Comparison of ENCODE assay signal across 19 cellular contexts in genomic region chrX:40792433-40792832, GRCh38. TPM values are rescaled to one million over a fixed set of nuclear protein-coding genes. Genes with fewer than 3 reads are reported as not detected.
DNase-seq lines count a peak whose midpoint lies in the region; ATAC-seq, FAIRE-seq and TF ChIP-seq lines count a peak whose summit lies in the region.
"Had no signal": no experiment of that assay in that cellular context is flagged by ENCODE, and none has a peak within 500 bp of the region (broad histone marks: within the 10 kb centered on the region; RNA-seq: fewer than 3 reads in every experiment).

No MANE protein-coding gene starts in this region.

- BruUV-seq in GM12878 (replicated peaks; lab: Mats Ljungman, UMichigan): no TSS peak

- in situ Hi-C loops in GM12878 (cut with MboI): loop anchor here (5.0 kb wide), 1 partner anchor 135 kb away; no protein-coding TSS in a partner anchor

- FAIRE-seq in GM12891 (lab: Jason Lieb, UNC) (no peak), GM12878 (lab: Jason Lieb, UNC) (no peak)
- FAIRE-seq: A204.1, D721Med, G401.6 had no signal

- no peak overlapping the region for H3K27ac ChIP-seq in GM12878 (ENCODE audit: control insufficient read depth, insufficient read depth)
- H3K27ac ChIP-seq: BLaER1 had no signal

- no peak for TF ChIP-seq RAD21 in GM12878 (IDR thresholded peaks at IDR 0.05; ENCODE audit: insufficient read depth, low read depth, low read length)

- RAD21 ChIA-PET in GM12878 (lab: Charles Lee; ENCODE audit: unreplicated experiment): interaction anchor here (1.7 to 3.5 kb wide), 2 partner anchors 141 to 323 kb away, joined by 8 to 19 read pairs; no protein-coding TSS in a partner anchor

- no peak overlapping the region for H3K4me2 ChIP-seq in GM12878 (ENCODE audit: control insufficient read depth, insufficient read depth)
- H3K4me2 ChIP-seq: BLaER1 had no signal

- no peak overlapping the region for H2AFZ ChIP-seq in GM12878 (ENCODE audit: control insufficient read depth, low read depth, low read length)

- no peaks in the 10 kb centered on the region for H3K79me2 ChIP-seq in GM12878 (ENCODE audit: control insufficient read depth, insufficient read depth, low read length)

- H3K9ac ChIP-seq in GM12878 (ENCODE audit: control insufficient read depth, insufficient read depth, low read length): no peak overlapping the region
- H3K9ac ChIP-seq: BLaER1 had no signal

- TF ChIP-seq POLR2A in GM12891 (IDR thresholded peaks at IDR 0.05; ENCODE audit: low read depth, low read length): no peak
- TF ChIP-seq POLR2A in GM12878 (IDR thresholded peaks at IDR 0.05; ENCODE audit: low read depth, low read length): no peak

- CTCF ChIA-PET in GM12878 (lab: Yijun Ruan, JAX): interaction anchor here (0.6 to 5.0 kb wide), 5 partner anchors 89 to 323 kb away, joined by 3 to 130 read pairs (median 23); no protein-coding TSS in a partner anchor

- DNase-seq in GM12891 (ENCODE audit: insufficient read length, low spot score) (no peak), GM12878 (ENCODE audit: low read depth, low spot score) (no peak), NCI-H774 (lab: John Stamatoyannopoulos, UW) (no peak), head of caudate nucleus (no peak)
- DNase-seq: 8988T; ACHN; BE2C; C1 segment of cervical spinal cord; Caco-2; Calu3; CD4-positive, alpha-beta T cell; CD8-positive, alpha-beta T cell; DMS79 treated with DMSO at 0.1 percent for 48 hours; GF-D8 had no signal

- POLR2A ChIA-PET in GM12878 (lab: Charles Lee): no interaction called here

- intact Hi-C loops in GM12878 (cut with micrococcal nuclease; ENCODE audit: unreplicated experiment): loop anchor here (5.0 kb wide), 3 partner anchors 60 to 320 kb away; no protein-coding TSS in a partner anchor
- intact Hi-C loops in head of caudate nucleus (cut with DNase I): loop anchor here (5.0 kb wide), 1 partner anchor 140 kb away; no protein-coding TSS in a partner anchor

- no peaks in the 10 kb centered on the region for H3K27me3 ChIP-seq in GM12878 (replicated peaks in 1 of 2; ENCODE audit: control insufficient read depth in 2 of 2, insufficient read depth in 2 of 2, low read length in 1 of 2)
- H3K27me3 ChIP-seq: BE2C had no signal

- peaks cover 2% of the 10 kb centered on the region; the same call in 2 of the 3 replicates for H3K9me3 ChIP-seq in GM12878 (replicated peaks; ENCODE audit: control insufficient read depth, insufficient read depth, low read length)
- H3K9me3 ChIP-seq: BE2C, Caco-2 had no signal

- SMC1A ChIA-PET in GM12878 (lab: Charles Lee; ENCODE audit: uncharacterized antibody, unreplicated experiment): interaction anchor here (4.6 to 6.4 kb wide), 3 partner anchors 140 to 323 kb away, joined by 43 to 108 read pairs (median 48); no protein-coding TSS in a partner anchor

- H3K4me1 ChIP-seq in GM12878 (ENCODE audit: control insufficient read depth, insufficient read depth, low read length): no peaks in the 10 kb centered on the region
- H3K4me1 ChIP-seq: Caco-2 had no signal

- no peaks in the 10 kb centered on the region for H4K20me1 ChIP-seq in GM12878 (ENCODE audit: control insufficient read depth, insufficient read depth)
- H4K20me1 ChIP-seq: BLaER1 had no signal

- ATAC-seq in GM12878 (peak; percentile 22; the same call in 2 of the 3 replicates), SK-N-SH treated with all-trans-retinoic acid at 6 μM for 48 hours (no peak)
- ATAC-seq: CD8-positive, alpha-beta T cell had no signal

- H3K4me3 ChIP-seq in GM12878: no peak overlapping the region
- H3K4me3 ChIP-seq: BLaER1 had no signal

- TF ChIP-seq CTCF in GM12878 (IDR thresholded peaks at IDR 0.05 in 2 of 3, conservative IDR thresholded peaks at IDR 0.05 in 1 of 3; ENCODE audit: control insufficient read depth in 2 of 3, extremely low read depth in 1 of 3, insufficient read depth in 1 of 3, low read depth in 3 of 3, low read length in 3 of 3): no peak

- TF ChIP-seq EP300 in GM12878 (IDR thresholded peaks at IDR 0.05; ENCODE audit: borderline replicate concordance in 1 of 2, control insufficient read depth in 1 of 2, low read depth in 2 of 2, low read length in 2 of 2): no peak

- no peaks in the 10 kb centered on the region for H3K36me3 ChIP-seq in GM12878 (ENCODE audit: control insufficient read depth in 2 of 2, insufficient read depth in 2 of 2, low read length in 1 of 2)
- H3K36me3 ChIP-seq: BE2C, BLaER1 had no signal

- WGBS in GM12878 (ENCODE audit: insufficient coverage, insufficient replicate concordance, low lambda C conversion rate, missing lambda C conversion rate): 9% methylated on average over 1 of the region's 1 CpG

TF ChIP-seq in GM12891, 5 proteins besides CTCF, POLR2A, EP300 and RAD21:
- TF ChIP-seq SPI1 (IDR thresholded peaks at IDR 0.05; ENCODE audit: low read depth, low read length) (peak; percentile 12; the same call in 1 of the 2 replicates), PAX5 (IDR thresholded peaks at IDR 0.05; ENCODE audit: insufficient read depth, low read length, severe bottlenecking) (no peak)
TF ChIP-seq in GM12891: peak in this region for 1.

TF ChIP-seq in GM12878, 131 proteins besides CTCF, POLR2A, EP300 and RAD21:
- 0 out of 2 replicates have a peak, but pooled peaks have one; percentile 16 for TF ChIP-seq NR2F1 (conservative IDR thresholded peaks at IDR 0.05)
- peak; percentile 54; the same call in 1 of the 2 replicates for TF ChIP-seq SPI1 (IDR thresholded peaks at IDR 0.05; ENCODE audit: borderline replicate concordance, insufficient read depth, low read depth, low read length)
- no peak for TF ChIP-seq ATF2 (IDR thresholded peaks at IDR 0.05; ENCODE audit: low read length)
- no peak for TF ChIP-seq TCF3 (IDR thresholded peaks at IDR 0.05; ENCODE audit: borderline replicate concordance, insufficient read depth, low read depth, low read length)

TF ChIP-seq in SK-N-SH treated with all-trans-retinoic acid at 6 μM for 48 hours, 23 proteins besides CTCF, POLR2A, EP300 and RAD21 (continues in another document):
- TF ChIP-seq TSHZ2 (CRISPR knock-in tag; IDR thresholded peaks at IDR 0.05) (no peak), ZNF70 (CRISPR knock-in tag; IDR thresholded peaks at IDR 0.05) (no peak), ESRRG (CRISPR knock-in tag; IDR thresholded peaks at IDR 0.05) (no peak), RARB (CRISPR knock-in tag; IDR thresholded peaks at IDR 0.05) (no peak), TCF4 (CRISPR knock-in tag; IDR thresholded peaks at IDR 0.05; ENCODE audit: borderline replicate concordance) (no peak), CSDC2 (CRISPR knock-in tag; IDR thresholded peaks at IDR 0.05) (no peak), ZC3H10 (CRISPR knock-in tag; IDR thresholded peaks at IDR 0.05) (no peak), ISL1 (CRISPR knock-in tag; IDR thresholded peaks at IDR 0.05) (no peak)

RNA-seq across cellular contexts. Expression of gene MED14, which starts 57.1 kb away (rescaled TPM):
- 14.6 TPM for polyA plus RNA-seq in GM12891 (2012; ENCODE audit: low read depth, missing spikeins)
- total RNA-seq in GM12878 (2013; cell fraction: nucleolus; rRNA removed): 223 and 232 TPM in 2 replicates
- 30.7 and 31.7 TPM in 2 replicates for total RNA-seq in GM12878 (2014; rRNA removed)
- 26.1 and 29.8 TPM in 2 replicates for total RNA-seq in GM12878 (2014; rRNA removed; fragmentation: Illumina TruSeq; extraction: Trizol)
- total RNA-seq in GM12878 (2021): 43.9 and 46.6 TPM in 2 replicates
- 16.1 TPM for polyA plus RNA-seq in GM12878 (2011; ENCODE audit: low read depth)
- polyA plus RNA-seq in GM12878 (2011; rRNA removed): 71.7 and 99.4 TPM in 2 replicates
- polyA plus RNA-seq in GM12878 (2011; cell fraction: cytosol; rRNA removed): 74.3 and 85.2 TPM in 2 replicates
- 144 and 145 TPM in 2 replicates for polyA plus RNA-seq in GM12878 (2011; cell fraction: nucleus; rRNA removed)
- polyA plus RNA-seq in GM12878 (2012): 16.5 and 19.0 TPM in 2 replicates
- polyA plus RNA-seq in GM12878 (2014; fragmentation: Illumina TruSeq; extraction: Trizol): 47.4 and 48.4 TPM in 2 replicates
- polyA plus RNA-seq in GM12878 (2014; fragmentation: Nextera tagmentation; extraction: Ambion mirVana): 10 to 100 TPM in 1 of 2 experiments, 1 to 10 TPM in 1; 8.8 to 17.0 TPM
- 33.5 and 34.8 TPM in 2 replicates for polyA plus RNA-seq in GM12878 (2014; rRNA removed)
- 10 to 100 TPM; 22.5 to 27.1 TPM for polyA plus RNA-seq in GM12878 (2016; fragmentation: Nextera tagmentation; extraction: Ambion mirVana)
- polyA minus RNA-seq in GM12878 (2011; rRNA and poly(A)+ RNA removed): 85.5 and 108 TPM in 2 replicates
- polyA minus RNA-seq in GM12878 (2011; cell fraction: cytosol; rRNA and poly(A)+ RNA removed): 34.5 and 47.8 TPM in 2 replicates
- 90.3 and 167 TPM in 2 replicates for polyA minus RNA-seq in GM12878 (2011; cell fraction: nucleus; rRNA and poly(A)+ RNA removed)
